In the genomic region with DNA sequence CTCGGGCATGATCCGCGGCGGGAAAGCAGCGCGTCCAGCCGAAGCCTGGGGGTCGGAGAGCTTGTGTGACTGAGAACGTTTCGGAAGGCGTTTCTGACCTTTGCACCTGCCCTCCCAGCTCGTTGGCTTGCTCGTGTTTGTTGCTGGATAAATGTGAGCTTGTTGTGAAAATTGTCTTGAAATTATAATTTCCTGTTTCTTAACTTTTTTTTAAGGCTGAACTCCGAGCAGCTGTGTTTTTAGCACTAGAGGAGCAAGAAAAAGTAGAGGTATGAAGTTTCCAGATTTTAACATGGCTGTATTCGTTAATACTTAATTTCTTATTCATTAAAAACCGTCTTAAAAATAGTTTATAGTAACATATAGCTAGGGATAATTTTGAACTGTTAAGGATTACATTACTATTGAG, we compare ENCODE assay signal across 1 cellular context.
TF ChIP-seq lines count a peak whose summit lies in the region.

No MANE protein-coding gene starts in this region.

TF ChIP-seq in HepG2, 621 proteins besides CTCF, POLR2A, EP300 and RAD21 (continued from another document and continues in another):
- TF ChIP-seq, protein P1, sequence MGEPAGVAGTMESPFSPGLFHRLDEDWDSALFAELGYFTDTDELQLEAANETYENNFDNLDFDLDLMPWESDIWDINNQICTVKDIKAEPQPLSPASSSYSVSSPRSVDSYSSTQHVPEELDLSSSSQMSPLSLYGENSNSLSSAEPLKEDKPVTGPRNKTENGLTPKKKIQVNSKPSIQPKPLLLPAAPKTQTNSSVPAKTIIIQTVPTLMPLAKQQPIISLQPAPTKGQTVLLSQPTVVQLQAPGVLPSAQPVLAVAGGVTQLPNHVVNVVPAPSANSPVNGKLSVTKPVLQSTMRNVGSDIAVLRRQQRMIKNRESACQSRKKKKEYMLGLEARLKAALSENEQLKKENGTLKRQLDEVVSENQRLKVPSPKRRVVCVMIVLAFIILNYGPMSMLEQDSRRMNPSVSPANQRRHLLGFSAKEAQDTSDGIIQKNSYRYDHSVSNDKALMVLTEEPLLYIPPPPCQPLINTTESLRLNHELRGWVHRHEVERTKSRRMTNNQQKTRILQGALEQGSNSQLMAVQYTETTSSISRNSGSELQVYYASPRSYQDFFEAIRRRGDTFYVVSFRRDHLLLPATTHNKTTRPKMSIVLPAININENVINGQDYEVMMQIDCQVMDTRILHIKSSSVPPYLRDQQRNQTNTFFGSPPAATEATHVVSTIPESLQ (CRISPR knock-in tag; conservative IDR thresholded peaks at IDR 0.05), result no peak
- TF ChIP-seq ZNF75D (CRISPR knock-in tag; IDR thresholded peaks at IDR 0.05; ENCODE audit: borderline replicate concordance), result no peak
- no peak for TF ChIP-seq HMG20A (CRISPR knock-in tag; IDR thresholded peaks at IDR 0.05; ENCODE audit: borderline replicate concordance)
- TF ChIP-seq ZSCAN30 (CRISPR knock-in tag; IDR thresholded peaks at IDR 0.05), result no peak
- TF ChIP-seq ZNF598 (CRISPR knock-in tag; IDR thresholded peaks at IDR 0.05; ENCODE audit: borderline replicate concordance), result no peak
- no peak for TF ChIP-seq ZNF720 (CRISPR knock-in tag; IDR thresholded peaks at IDR 0.05)
- TF ChIP-seq ESRRA (CRISPR knock-in tag; IDR thresholded peaks at IDR 0.05; ENCODE audit: low read depth), result no peak; the same call in 1 of the 2 replicates
- TF ChIP-seq, protein P2, sequence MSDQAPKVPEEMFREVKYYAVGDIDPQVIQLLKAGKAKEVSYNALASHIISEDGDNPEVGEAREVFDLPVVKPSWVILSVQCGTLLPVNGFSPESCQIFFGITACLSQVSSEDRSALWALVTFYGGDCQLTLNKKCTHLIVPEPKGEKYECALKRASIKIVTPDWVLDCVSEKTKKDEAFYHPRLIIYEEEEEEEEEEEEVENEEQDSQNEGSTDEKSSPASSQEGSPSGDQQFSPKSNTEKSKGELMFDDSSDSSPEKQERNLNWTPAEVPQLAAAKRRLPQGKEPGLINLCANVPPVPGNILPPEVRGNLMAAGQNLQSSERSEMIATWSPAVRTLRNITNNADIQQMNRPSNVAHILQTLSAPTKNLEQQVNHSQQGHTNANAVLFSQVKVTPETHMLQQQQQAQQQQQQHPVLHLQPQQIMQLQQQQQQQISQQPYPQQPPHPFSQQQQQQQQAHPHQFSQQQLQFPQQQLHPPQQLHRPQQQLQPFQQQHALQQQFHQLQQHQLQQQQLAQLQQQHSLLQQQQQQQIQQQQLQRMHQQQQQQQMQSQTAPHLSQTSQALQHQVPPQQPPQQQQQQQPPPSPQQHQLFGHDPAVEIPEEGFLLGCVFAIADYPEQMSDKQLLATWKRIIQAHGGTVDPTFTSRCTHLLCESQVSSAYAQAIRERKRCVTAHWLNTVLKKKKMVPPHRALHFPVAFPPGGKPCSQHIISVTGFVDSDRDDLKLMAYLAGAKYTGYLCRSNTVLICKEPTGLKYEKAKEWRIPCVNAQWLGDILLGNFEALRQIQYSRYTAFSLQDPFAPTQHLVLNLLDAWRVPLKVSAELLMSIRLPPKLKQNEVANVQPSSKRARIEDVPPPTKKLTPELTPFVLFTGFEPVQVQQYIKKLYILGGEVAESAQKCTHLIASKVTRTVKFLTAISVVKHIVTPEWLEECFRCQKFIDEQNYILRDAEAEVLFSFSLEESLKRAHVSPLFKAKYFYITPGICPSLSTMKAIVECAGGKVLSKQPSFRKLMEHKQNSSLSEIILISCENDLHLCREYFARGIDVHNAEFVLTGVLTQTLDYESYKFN (CRISPR knock-in tag; conservative IDR thresholded peaks at IDR 0.05), result 0 out of 2 replicates have a peak, but pooled peaks have one; percentile 7
- TF ChIP-seq, protein P3, sequence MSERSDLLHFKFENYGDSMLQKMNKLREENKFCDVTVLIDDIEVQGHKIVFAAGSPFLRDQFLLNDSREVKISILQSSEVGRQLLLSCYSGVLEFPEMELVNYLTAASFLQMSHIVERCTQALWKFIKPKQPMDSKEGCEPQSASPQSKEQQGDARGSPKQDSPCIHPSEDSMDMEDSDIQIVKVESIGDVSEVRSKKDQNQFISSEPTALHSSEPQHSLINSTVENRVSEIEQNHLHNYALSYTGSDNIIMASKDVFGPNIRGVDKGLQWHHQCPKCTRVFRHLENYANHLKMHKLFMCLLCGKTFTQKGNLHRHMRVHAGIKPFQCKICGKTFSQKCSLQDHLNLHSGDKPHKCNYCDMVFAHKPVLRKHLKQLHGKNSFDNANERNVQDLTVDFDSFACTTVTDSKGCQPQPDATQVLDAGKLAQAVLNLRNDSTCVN (CRISPR knock-in tag; IDR thresholded peaks at IDR 0.05; ENCODE audit: borderline replicate concordance), result 0 out of 2 replicates have a peak, but pooled peaks have one; percentile 14
- TF ChIP-seq SPEN (CRISPR knock-in tag; IDR thresholded peaks at IDR 0.05; ENCODE audit: low read depth), result no peak
- peak; percentile 37 for TF ChIP-seq ASH2L (IDR thresholded peaks at IDR 0.05; ENCODE audit: insufficient read length, low read depth, low read length)
- no peak for TF ChIP-seq CBFB (CRISPR knock-in tag; IDR thresholded peaks at IDR 0.05)
- no peak for TF ChIP-seq ZNF709 (CRISPR knock-in tag; IDR thresholded peaks at IDR 0.05)
- TF ChIP-seq ZNF670 (CRISPR knock-in tag; IDR thresholded peaks at IDR 0.05; ENCODE audit: borderline replicate concordance), result no peak
- TF ChIP-seq SAFB2 (CRISPR knock-in tag; IDR thresholded peaks at IDR 0.05; ENCODE audit: borderline replicate concordance, low read depth), result no peak
- no peak for TF ChIP-seq LCORL (IDR thresholded peaks at IDR 0.05)
- 0 out of 2 replicates have a peak, but pooled peaks have one; percentile 9 for TF ChIP-seq LCORL (CRISPR knock-in tag; IDR thresholded peaks at IDR 0.05)
- no peak for TF ChIP-seq SP140L (CRISPR knock-in tag; IDR thresholded peaks at IDR 0.05; ENCODE audit: borderline replicate concordance)
- no peak for TF ChIP-seq ZMYM3 (CRISPR knock-in tag; IDR thresholded peaks at IDR 0.05)
- no peak for TF ChIP-seq NBN (conservative IDR thresholded peaks at IDR 0.05)
- no peak for TF ChIP-seq CENPT (CRISPR knock-in tag; IDR thresholded peaks at IDR 0.05; ENCODE audit: low read depth)
- TF ChIP-seq, protein P4, sequence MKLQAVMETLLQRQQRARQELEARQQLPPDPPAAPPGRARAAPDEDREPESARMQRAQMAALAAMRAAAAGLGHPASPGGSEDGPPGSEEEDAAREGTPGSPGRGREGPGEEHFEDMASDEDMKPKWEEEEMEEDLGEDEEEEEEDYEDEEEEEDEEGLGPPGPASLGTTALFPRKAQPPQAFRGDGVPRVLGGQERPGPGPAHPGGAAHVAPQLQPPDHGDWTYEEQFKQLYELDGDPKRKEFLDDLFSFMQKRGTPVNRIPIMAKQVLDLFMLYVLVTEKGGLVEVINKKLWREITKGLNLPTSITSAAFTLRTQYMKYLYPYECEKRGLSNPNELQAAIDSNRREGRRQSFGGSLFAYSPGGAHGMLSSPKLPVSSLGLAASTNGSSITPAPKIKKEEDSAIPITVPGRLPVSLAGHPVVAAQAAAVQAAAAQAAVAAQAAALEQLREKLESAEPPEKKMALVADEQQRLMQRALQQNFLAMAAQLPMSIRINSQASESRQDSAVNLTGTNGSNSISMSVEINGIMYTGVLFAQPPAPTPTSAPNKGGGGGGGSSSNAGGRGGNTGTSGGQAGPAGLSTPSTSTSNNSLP (IDR thresholded peaks at IDR 0.05; ENCODE audit: low read depth, low read length), result no peak
- TF ChIP-seq ZNF678 (CRISPR knock-in tag; IDR thresholded peaks at IDR 0.05), result no peak
- TF ChIP-seq ZNF33B (CRISPR knock-in tag; IDR thresholded peaks at IDR 0.05), result no peak
- TF ChIP-seq KLF16 (CRISPR knock-in tag; IDR thresholded peaks at IDR 0.05), result no peak
- no peak for TF ChIP-seq ZFP82 (CRISPR knock-in tag; IDR thresholded peaks at IDR 0.05; ENCODE audit: borderline replicate concordance)
- TF ChIP-seq SRY (CRISPR knock-in tag; IDR thresholded peaks at IDR 0.05), result no peak; the same call in 1 of the 2 replicates
- 0 out of 2 replicates have a peak, but pooled peaks have one; percentile 25 for TF ChIP-seq ZNF292 (CRISPR knock-in tag; IDR thresholded peaks at IDR 0.05; ENCODE audit: borderline replicate concordance, low read depth)
- no peak for TF ChIP-seq SALL2 (CRISPR knock-in tag; IDR thresholded peaks at IDR 0.05)
- TF ChIP-seq HNRNPK (IDR thresholded peaks at IDR 0.05; ENCODE audit: low read depth, low read length, poor library complexity, severe bottlenecking), result no peak
- TF ChIP-seq, protein P5, sequence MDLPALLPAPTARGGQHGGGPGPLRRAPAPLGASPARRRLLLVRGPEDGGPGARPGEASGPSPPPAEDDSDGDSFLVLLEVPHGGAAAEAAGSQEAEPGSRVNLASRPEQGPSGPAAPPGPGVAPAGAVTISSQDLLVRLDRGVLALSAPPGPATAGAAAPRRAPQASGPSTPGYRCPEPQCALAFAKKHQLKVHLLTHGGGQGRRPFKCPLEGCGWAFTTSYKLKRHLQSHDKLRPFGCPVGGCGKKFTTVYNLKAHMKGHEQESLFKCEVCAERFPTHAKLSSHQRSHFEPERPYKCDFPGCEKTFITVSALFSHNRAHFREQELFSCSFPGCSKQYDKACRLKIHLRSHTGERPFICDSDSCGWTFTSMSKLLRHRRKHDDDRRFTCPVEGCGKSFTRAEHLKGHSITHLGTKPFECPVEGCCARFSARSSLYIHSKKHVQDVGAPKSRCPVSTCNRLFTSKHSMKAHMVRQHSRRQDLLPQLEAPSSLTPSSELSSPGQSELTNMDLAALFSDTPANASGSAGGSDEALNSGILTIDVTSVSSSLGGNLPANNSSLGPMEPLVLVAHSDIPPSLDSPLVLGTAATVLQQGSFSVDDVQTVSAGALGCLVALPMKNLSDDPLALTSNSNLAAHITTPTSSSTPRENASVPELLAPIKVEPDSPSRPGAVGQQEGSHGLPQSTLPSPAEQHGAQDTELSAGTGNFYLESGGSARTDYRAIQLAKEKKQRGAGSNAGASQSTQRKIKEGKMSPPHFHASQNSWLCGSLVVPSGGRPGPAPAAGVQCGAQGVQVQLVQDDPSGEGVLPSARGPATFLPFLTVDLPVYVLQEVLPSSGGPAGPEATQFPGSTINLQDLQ (CRISPR knock-in tag; IDR thresholded peaks at IDR 0.05), result 0 out of 2 replicates have a peak, but pooled peaks have one; percentile 56
- TF ChIP-seq, protein P6, sequence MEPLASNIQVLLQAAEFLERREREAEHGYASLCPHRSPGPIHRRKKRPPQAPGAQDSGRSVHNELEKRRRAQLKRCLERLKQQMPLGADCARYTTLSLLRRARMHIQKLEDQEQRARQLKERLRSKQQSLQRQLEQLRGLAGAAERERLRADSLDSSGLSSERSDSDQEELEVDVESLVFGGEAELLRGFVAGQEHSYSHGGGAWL (CRISPR knock-in tag; IDR thresholded peaks at IDR 0.05), result no peak
- TF ChIP-seq, protein P7, sequence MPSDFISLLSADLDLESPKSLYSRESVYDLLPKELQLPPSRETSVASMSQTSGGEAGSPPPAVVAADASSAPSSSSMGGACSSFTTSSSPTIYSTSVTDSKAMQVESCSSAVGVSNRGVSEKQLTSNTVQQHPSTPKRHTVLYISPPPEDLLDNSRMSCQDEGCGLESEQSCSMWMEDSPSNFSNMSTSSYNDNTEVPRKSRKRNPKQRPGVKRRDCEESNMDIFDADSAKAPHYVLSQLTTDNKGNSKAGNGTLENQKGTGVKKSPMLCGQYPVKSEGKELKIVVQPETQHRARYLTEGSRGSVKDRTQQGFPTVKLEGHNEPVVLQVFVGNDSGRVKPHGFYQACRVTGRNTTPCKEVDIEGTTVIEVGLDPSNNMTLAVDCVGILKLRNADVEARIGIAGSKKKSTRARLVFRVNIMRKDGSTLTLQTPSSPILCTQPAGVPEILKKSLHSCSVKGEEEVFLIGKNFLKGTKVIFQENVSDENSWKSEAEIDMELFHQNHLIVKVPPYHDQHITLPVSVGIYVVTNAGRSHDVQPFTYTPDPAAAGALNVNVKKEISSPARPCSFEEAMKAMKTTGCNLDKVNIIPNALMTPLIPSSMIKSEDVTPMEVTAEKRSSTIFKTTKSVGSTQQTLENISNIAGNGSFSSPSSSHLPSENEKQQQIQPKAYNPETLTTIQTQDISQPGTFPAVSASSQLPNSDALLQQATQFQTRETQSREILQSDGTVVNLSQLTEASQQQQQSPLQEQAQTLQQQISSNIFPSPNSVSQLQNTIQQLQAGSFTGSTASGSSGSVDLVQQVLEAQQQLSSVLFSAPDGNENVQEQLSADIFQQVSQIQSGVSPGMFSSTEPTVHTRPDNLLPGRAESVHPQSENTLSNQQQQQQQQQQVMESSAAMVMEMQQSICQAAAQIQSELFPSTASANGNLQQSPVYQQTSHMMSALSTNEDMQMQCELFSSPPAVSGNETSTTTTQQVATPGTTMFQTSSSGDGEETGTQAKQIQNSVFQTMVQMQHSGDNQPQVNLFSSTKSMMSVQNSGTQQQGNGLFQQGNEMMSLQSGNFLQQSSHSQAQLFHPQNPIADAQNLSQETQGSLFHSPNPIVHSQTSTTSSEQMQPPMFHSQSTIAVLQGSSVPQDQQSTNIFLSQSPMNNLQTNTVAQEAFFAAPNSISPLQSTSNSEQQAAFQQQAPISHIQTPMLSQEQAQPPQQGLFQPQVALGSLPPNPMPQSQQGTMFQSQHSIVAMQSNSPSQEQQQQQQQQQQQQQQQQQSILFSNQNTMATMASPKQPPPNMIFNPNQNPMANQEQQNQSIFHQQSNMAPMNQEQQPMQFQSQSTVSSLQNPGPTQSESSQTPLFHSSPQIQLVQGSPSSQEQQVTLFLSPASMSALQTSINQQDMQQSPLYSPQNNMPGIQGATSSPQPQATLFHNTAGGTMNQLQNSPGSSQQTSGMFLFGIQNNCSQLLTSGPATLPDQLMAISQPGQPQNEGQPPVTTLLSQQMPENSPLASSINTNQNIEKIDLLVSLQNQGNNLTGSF (CRISPR knock-in tag; IDR thresholded peaks at IDR 0.05), result no peak
- TF ChIP-seq ZNF777 (CRISPR knock-in tag; IDR thresholded peaks at IDR 0.05), result no peak
- no peak; the same call in 1 of the 2 replicates for TF ChIP-seq SMAD1 (CRISPR knock-in tag; IDR thresholded peaks at IDR 0.05; ENCODE audit: borderline replicate concordance, low read depth)
- TF ChIP-seq HCFC1 (IDR thresholded peaks at IDR 0.05; ENCODE audit: low read depth, low read length), result no peak
- TF ChIP-seq FOXA1 (IDR thresholded peaks at IDR 0.05), result no peak
- no peak for TF ChIP-seq FOXA1 (CRISPR knock-in tag; IDR thresholded peaks at IDR 0.05)
- TF ChIP-seq, protein P8, sequence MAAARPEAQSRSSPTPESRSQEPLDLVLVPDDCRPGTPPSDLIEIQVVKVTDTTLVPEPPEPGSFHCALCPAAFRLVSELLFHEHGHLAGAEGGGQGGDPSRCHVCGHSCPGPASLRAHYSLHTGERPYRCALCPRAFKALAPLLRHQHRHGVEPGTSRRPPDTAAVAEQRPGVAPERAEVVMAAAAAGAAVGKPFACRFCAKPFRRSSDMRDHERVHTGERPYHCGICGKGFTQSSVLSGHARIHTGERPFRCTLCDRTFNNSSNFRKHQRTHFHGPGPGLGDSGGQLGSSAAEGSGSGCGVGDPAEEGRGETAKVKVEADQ (CRISPR knock-in tag; IDR thresholded peaks at IDR 0.05; ENCODE audit: borderline replicate concordance), result no peak
- peak; percentile 25; the same call in 1 of the 2 replicates for TF ChIP-seq SP5 (CRISPR knock-in tag; IDR thresholded peaks at IDR 0.05; ENCODE audit: borderline replicate concordance, low read depth)
- no peak for TF ChIP-seq ARNT (IDR thresholded peaks at IDR 0.05)
- TF ChIP-seq ZNF180 (CRISPR knock-in tag; IDR thresholded peaks at IDR 0.05; ENCODE audit: borderline replicate concordance, low read depth), result no peak
- no peak for TF ChIP-seq NONO (IDR thresholded peaks at IDR 0.05)
- no peak for TF ChIP-seq NONO (CRISPR knock-in tag; conservative IDR thresholded peaks at IDR 0.05)
- TF ChIP-seq ZNF234 (CRISPR knock-in tag; conservative IDR thresholded peaks at IDR 0.05), result no peak
- no peak; the same call in 1 of the 2 replicates for TF ChIP-seq NFYC (CRISPR knock-in tag; IDR thresholded peaks at IDR 0.05)
- TF ChIP-seq NR2F1 (CRISPR knock-in tag; IDR thresholded peaks at IDR 0.05), result 0 out of 4 replicates have a peak, but pooled peaks of 1 of the 2 experiments have one; percentile 20
